ENCODE assay signal across 8 cellular contexts in the genomic region with DNA sequence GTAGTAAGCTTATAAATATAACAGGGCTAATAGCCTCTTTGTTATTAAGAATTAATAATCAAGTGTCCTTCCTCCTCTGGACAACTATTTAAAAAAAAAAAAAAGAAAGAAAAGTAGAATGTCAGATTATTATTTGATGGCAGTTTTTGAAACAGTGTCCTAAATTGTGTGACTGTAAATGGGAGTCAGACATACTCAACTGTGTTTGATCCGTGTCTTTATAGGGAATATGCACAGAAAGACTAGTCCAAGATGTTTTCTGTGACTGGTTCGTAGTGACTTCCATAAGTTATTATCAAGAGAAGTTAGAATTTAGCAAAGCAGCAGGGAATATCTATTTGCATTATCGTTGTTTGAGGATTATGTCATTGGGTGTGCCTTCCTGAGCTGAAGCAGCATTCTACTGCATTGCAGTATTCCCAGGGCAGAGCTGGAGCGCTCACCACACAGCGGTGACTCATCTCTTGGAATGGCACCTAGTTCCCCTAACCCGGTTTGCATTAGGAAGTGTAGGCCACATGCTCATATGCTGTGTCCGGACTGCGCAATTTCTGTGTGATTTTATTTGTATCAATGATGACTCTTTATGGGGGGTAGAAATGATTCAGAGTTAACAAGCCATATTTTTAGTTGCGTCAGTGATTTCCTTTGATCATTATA. TPM values are rescaled to one million over a fixed set of nuclear protein-coding genes. Genes with fewer than 3 reads are reported as not detected.
DNase-seq lines count a peak whose midpoint lies in the region; ATAC-seq and TF ChIP-seq lines count a peak whose summit lies in the region.

No MANE protein-coding gene starts in this region.

- peak in 1 of 2 donors; percentile 47 for TF ChIP-seq POLR2A in adrenal gland (IDR thresholded peaks at IDR 0.05)

- WGBS in adrenal gland, 4 donors, result 8 to 24% (median 16%) methylated on average over 8 to 9 of the region's 9 CpGs
- WGBS in heart right ventricle, 2 donors, result 9 to 16% methylated on average over 9 of the region's 9 CpGs

- peak overlapping the region; percentile 58 to 85 (median 59) for H3K27ac ChIP-seq in adrenal gland
- peak overlapping the region; percentile 3 to 86 (median 73) for H3K27ac ChIP-seq in heart right ventricle
- peak overlapping the region; percentile 60 for H3K27ac ChIP-seq in rectal smooth muscle tissue (ENCODE audit: low read depth, low read length)

- no peaks in the 10 kb centered on the region for H3K27me3 ChIP-seq in adrenal gland
- H3K27me3 ChIP-seq in heart right ventricle, result no peaks in the 10 kb centered on the region
- no peaks in the 10 kb centered on the region for H3K27me3 ChIP-seq in rectal smooth muscle tissue (ENCODE audit: control insufficient read depth, insufficient read depth, low read length)

- H3K36me3 ChIP-seq in adrenal gland (replicated peaks in 1 of 2) (peaks cover 2 to 19% of the 10 kb centered on the region in 2 donors), heart right ventricle (peaks cover 0 to 52% (median 12%) of the 10 kb centered on the region in 9 donors), rectal smooth muscle tissue (ENCODE audit: control insufficient read depth, insufficient read depth, low read length) (peaks cover 2% of the 10 kb centered on the region)

- peaks cover 12 to 41% of the 10 kb centered on the region in 2 donors for H3K4me1 ChIP-seq in adrenal gland (replicated peaks in 1 of 2)
- peaks cover 9 to 80% (median 64%) of the 10 kb centered on the region in 9 donors for H3K4me1 ChIP-seq in heart right ventricle
- H3K4me1 ChIP-seq in rectal smooth muscle tissue (ENCODE audit: control insufficient read depth, insufficient read depth, low read length), result peaks cover 12% of the 10 kb centered on the region

- DNase-seq in Ammon's horn (ENCODE audit: low spot score) (peak; percentile 86), KBM-7 (peak; percentile 67), adrenal gland (peak; percentile 80 to 94 (median 91)), heart right ventricle (peak; percentile 55 to 89)
- DNase-seq in stimulated activated CD4-positive, alpha-beta T cell treated with anti-CD3 and anti-CD28 coated beads, Interleukin-12 subunit alpha, Interleukin-12 subunit beta, amount 100 ng/mL, for 4 hours, result no peak
- DNase-seq in effector CD4-positive, alpha-beta T cell, result no peak

- H3K9ac ChIP-seq in rectal smooth muscle tissue (ENCODE audit: low read length), result no peak overlapping the region

- in situ Hi-C loops in KBM-7 (cut with MboI; ENCODE audit: low pct_unique_long_range_greater_than_20kb, low sequenced_read_pairs), result no loop called here

- no peaks in the 10 kb centered on the region for H3K9me3 ChIP-seq in adrenal gland (replicated peaks in 1 of 3)
- no peaks in the 10 kb centered on the region for H3K9me3 ChIP-seq in heart right ventricle

- intact Hi-C loops in adrenal gland (cut with DNase I) (no loop called here), heart right ventricle (cut with DNase I) (loop anchor here in 2 of 10 donors (5.0 to 10.0 kb wide), 2 partner anchors 115 to 1597 kb away; partner anchors contain the start of genes HSP90AA1 (in 1 of the 2) and WDR25 (in 1 of the 2))

- ATAC-seq in heart right ventricle, result peak; percentile 93 to 99 (median 98)
- no peak for ATAC-seq in HG03095 (IDR thresholded peaks at IDR 0.05; ENCODE audit: unreplicated experiment)

- no peak overlapping the region for H3K4me3 ChIP-seq in adrenal gland
- peak overlapping the region in 5 of 10 donors; percentile 0 to 10 (median 9) for H3K4me3 ChIP-seq in heart right ventricle
- no peak overlapping the region for H3K4me3 ChIP-seq in rectal smooth muscle tissue (ENCODE audit: low read length)

- TF ChIP-seq CTCF in adrenal gland (IDR thresholded peaks at IDR 0.05), result no peak
- TF ChIP-seq CTCF in heart right ventricle (IDR thresholded peaks at IDR 0.05), result no peak

RNA-seq across cellular contexts. Expression of gene DYNC1H1, which starts 7.9 kb away (rescaled TPM):
- 100 to 1,000 TPM; 295 to 509 (median 370) TPM for total RNA-seq in adrenal gland
- polyA plus RNA-seq in adrenal gland, result 100 to 1,000 TPM; 202 to 337 (median 273) TPM
- total RNA-seq in heart right ventricle, result 100 to 1,000 TPM; 413 to 777 (median 634) TPM
- 100 to 1,000 TPM; 173 to 331 TPM for polyA plus RNA-seq in heart right ventricle

Comparison
In these comparisons a context has a peak if more than half of its experiments do, and no peak if none do; other contexts are left out.
1. DNase-seq: peak in Ammon's horn (single experiment), KBM-7 (single experiment), adrenal gland (7 of 7) and heart right ventricle (2 of 2); none in stimulated activated CD4-positive, alpha-beta T cell treated with anti-CD3 and anti-CD28 coated beads, Interleukin-12 subunit alpha, Interleukin-12 subunit beta, amount 100 ng/mL, for 4 hours (single experiment) and effector CD4-positive, alpha-beta T cell (single experiment).
2. Peak in every context shown above with its lines, with median percentiles within 50 percentile points of each other: H3K27ac ChIP-seq.